Comparison of ENCODE assay signal across 8 cellular contexts in genomic region chr10:132307823-132308587, GRCh38. TPM values are rescaled to one million over a fixed set of nuclear protein-coding genes. Genes with fewer than 3 reads are reported as not detected.
DNase-seq lines count a peak whose midpoint lies in the region; ATAC-seq and TF ChIP-seq lines count a peak whose summit lies in the region.

STK32C (minus strand) TSS chr10:132307950; CDS start chr10:132307833, 117 bp downstream.

- H3K36me3 ChIP-seq in HUES6 (ENCODE audit: control insufficient read depth, insufficient read depth, low read length) (no peaks in the 10 kb centered on the region), SJSA1 (no peaks in the 10 kb centered on the region), neutrophil (no peaks in the 10 kb centered on the region), stomach smooth muscle (ENCODE audit: control insufficient read depth in 2 of 2, insufficient read depth in 2 of 2, low read length in 2 of 2) (no peaks in the 10 kb centered on the region)

- H3K27ac ChIP-seq in HUES6 (ENCODE audit: low read depth, low read length), result no peak within 1 kb of the TSS
- no peak within 1 kb of the TSS for H3K27ac ChIP-seq in SJSA1
- peak within 1 kb of the TSS; percentile 17 for H3K27ac ChIP-seq in neutrophil
- no peak within 1 kb of the TSS for H3K27ac ChIP-seq in stomach smooth muscle (ENCODE audit: low read length)

- H3K27me3 ChIP-seq in HUES6 (ENCODE audit: control insufficient read depth, insufficient read depth, low read length) (peaks cover 67% of the 10 kb centered on the region), SJSA1 (replicated peaks) (peaks cover 40% of the 10 kb centered on the region), neutrophil (peaks cover 90% of the 10 kb centered on the region), stomach smooth muscle (ENCODE audit: control insufficient read depth in 1 of 2, insufficient read depth in 2 of 2, low read length in 2 of 2) (no peaks in the 10 kb centered on the region)

- H3K9ac ChIP-seq in HUES6 (ENCODE audit: low read length), result no peak within 1 kb of the TSS
- H3K9ac ChIP-seq in stomach smooth muscle (ENCODE audit: low read length in 2 of 2), result peak within 1 kb of the TSS in 1 of 2 donors; percentile 29

- peak; percentile 33 for TF ChIP-seq CTCF in neutrophil (IDR thresholded peaks at IDR 0.05)

- ATAC-seq in GM21447 (IDR thresholded peaks at IDR 0.05; ENCODE audit: unreplicated experiment), result peak; percentile 84

- H3K9me3 ChIP-seq in HUES6 (ENCODE audit: control insufficient read depth, insufficient read depth, low read depth, low read length) (peaks cover 17% of the 10 kb centered on the region), SJSA1 (replicated peaks) (peaks cover 12% of the 10 kb centered on the region), neutrophil (no peaks in the 10 kb centered on the region), stomach smooth muscle (ENCODE audit: control insufficient read depth in 2 of 2, low read length in 2 of 2) (no peaks in the 10 kb centered on the region)

- H3K4me1 ChIP-seq in HUES6 (ENCODE audit: control insufficient read depth, insufficient read depth, low read length), result peaks cover 9% of the 10 kb centered on the region
- peaks cover 17% of the 10 kb centered on the region for H3K4me1 ChIP-seq in SJSA1 (replicated peaks)
- peaks cover 13 to 23% of the 10 kb centered on the region in 2 experiments for H3K4me1 ChIP-seq in neutrophil (ENCODE audit: control insufficient read depth in 1 of 2, insufficient read depth in 1 of 2, low read depth in 1 of 2, low read length in 1 of 2)
- H3K4me1 ChIP-seq in stomach smooth muscle (ENCODE audit: control insufficient read depth, insufficient read depth, low read length), result peaks cover 18% of the 10 kb centered on the region

- H3K4me3 ChIP-seq in HUES6 (ENCODE audit: low read depth, low read length) (peak within 1 kb of the TSS; percentile 73), SJSA1 (peak within 1 kb of the TSS; percentile 67), neutrophil (ENCODE audit: low read depth in 1 of 2, low read length in 1 of 2) (peak within 1 kb of the TSS; percentile 60 to 79), stomach smooth muscle (ENCODE audit: low read length in 2 of 2) (peak within 1 kb of the TSS; percentile 63 to 84)

- DNase-seq in DMS153 (lab: John Stamatoyannopoulos, UW) (peak; percentile 66), SJSA1 (ENCODE audit: low read depth in 1 of 2, low spot score in 2 of 2) (peak; percentile 86 to 91), foreskin melanocyte (peak; percentile 47)
- DNase-seq in activated gamma-delta T cell treated with anti-CD3 and anti-CD28 coated beads, Interleukin-2, amount 50 U/mL, for 16 hours (ENCODE audit: low read depth), result peak; percentile 83

RNA-seq across cellular contexts. Expression of gene STK32C, which starts in this region (rescaled TPM):
- 5.5 and 13.4 TPM in 2 replicates for total RNA-seq in SJSA1 (2014; rRNA removed; shearing (Covaris generic))
